In genomic region chr13:34750078-34750703, GRCh38 we compare ENCODE assay signal across 9 cellular contexts.
DNase-seq lines count a peak whose midpoint lies in the region; ATAC-seq, FAIRE-seq and TF ChIP-seq lines count a peak whose summit lies in the region.
"Had no signal": no experiment of that assay in that cellular context is flagged by ENCODE, and none has a peak within 500 bp of the region (broad histone marks: within the 10 kb centered on the region; RNA-seq: fewer than 3 reads in every experiment).

No MANE protein-coding gene starts in this region.

- TF ChIP-seq POLR2A in H1 (IDR thresholded peaks at IDR 0.05; ENCODE audit: control extremely low read depth in 1 of 2, low read depth in 2 of 2, low read length in 2 of 2): no peak

- TF ChIP-seq EP300 in H1 (IDR thresholded peaks at IDR 0.05; ENCODE audit: borderline replicate concordance in 1 of 2, low read depth in 2 of 2, low read length in 2 of 2): no peak

- no peak overlapping the region for H3K27ac ChIP-seq in H1 (ENCODE audit: low read depth, low read length)
- H3K27ac ChIP-seq: upper lobe of left lung had no signal

- no peak overlapping the region for H3K4ac ChIP-seq in H1 (replicated peaks; ENCODE audit: insufficient read length, low read depth, low read length)

- TF ChIP-seq RAD21 in H1 (IDR thresholded peaks at IDR 0.05 in 1 of 2, conservative IDR thresholded peaks at IDR 0.05 in 1 of 2; ENCODE audit: low read depth in 2 of 2, low read length in 2 of 2): no peak

- H3K23me2 ChIP-seq in H1 (ENCODE audit: low read depth, low read length): no peaks in the 10 kb centered on the region

- FAIRE-seq in H1 (lab: Jason Lieb, UNC): no peak

- H2BK120ac ChIP-seq in H1 (replicated peaks; ENCODE audit: low read depth, low read length): no peak overlapping the region

- no peak overlapping the region for H3K9ac ChIP-seq in H1 (replicated peaks in 1 of 4; ENCODE audit: extremely low read depth in 1 of 4, low read depth in 3 of 4, low read length in 3 of 4)

- H3K27me3 ChIP-seq in H1 (replicated peaks in 1 of 4; ENCODE audit: control insufficient read depth in 3 of 4, extremely low read depth in 1 of 4, insufficient read depth in 3 of 4, low read length in 3 of 4) (no peaks in the 10 kb centered on the region), neuron (ENCODE audit: insufficient read depth, low read length) (peaks cover 8% of the 10 kb centered on the region)
- H3K27me3 ChIP-seq: upper lobe of left lung had no signal

- H3K4me3 ChIP-seq in H1 (ENCODE audit: extremely low read depth in 1 of 4, insufficient read depth in 2 of 4, low read depth in 3 of 4, low read length in 4 of 4) (peak overlapping the region; percentile 16 to 57 (median 37); a peak in 6 of 8 replicates), neuron (ENCODE audit: low read length) (no peak overlapping the region)

- no peaks in the 10 kb centered on the region for H3K79me2 ChIP-seq in H1 (ENCODE audit: control insufficient read depth in 1 of 2, insufficient read depth in 2 of 2, low read length in 2 of 2)

- H3K4me1 ChIP-seq in H1 (replicated peaks in 1 of 4; ENCODE audit: control insufficient read depth in 3 of 4, insufficient read depth in 4 of 4, low read length in 3 of 4) (peaks cover 0 to 6% (median 0%) of the 10 kb centered on the region in 4 experiments; a peak in 3 of 7 replicates), neuron (ENCODE audit: insufficient read depth, low read length) (peaks cover 10% of the 10 kb centered on the region)

- H3K18ac ChIP-seq in H1 (ENCODE audit: extremely low read depth, low read length): no peak overlapping the region

- H3K4me2 ChIP-seq in H1 (ENCODE audit: insufficient read depth in 1 of 2, low read depth in 2 of 2, low read length in 2 of 2): peak overlapping the region; percentile 67 to 74

- H3K36me3 ChIP-seq in H1 (ENCODE audit: control insufficient read depth in 2 of 4, insufficient read depth in 4 of 4, low read length in 3 of 4) (no peaks in the 10 kb centered on the region), neuron (ENCODE audit: insufficient read depth, low read length) (no peaks in the 10 kb centered on the region)
- H3K36me3 ChIP-seq: upper lobe of left lung had no signal

- no peak overlapping the region for H4K5ac ChIP-seq in H1 (ENCODE audit: insufficient read length, low read depth, low read length)

- CTCF ChIA-PET in H1 (lab: Charles Lee; ENCODE audit: partially characterized antibody): interaction anchor here (0.7 kb wide), 1 partner anchor 220 kb away, joined by 4 read pairs; no protein-coding TSS in a partner anchor

- H3K9me3 ChIP-seq in H1 (ENCODE audit: insufficient read depth in 2 of 2, low read depth in 1 of 2, low read length in 1 of 2) (no peaks in the 10 kb centered on the region), neuron (ENCODE audit: low read length) (no peaks in the 10 kb centered on the region)
- H3K9me3 ChIP-seq: upper lobe of left lung had no signal

- no peaks in the 10 kb centered on the region for H4K20me1 ChIP-seq in H1 (replicated peaks in 1 of 2; ENCODE audit: control insufficient read depth in 1 of 2, insufficient read depth in 2 of 2, low read length in 2 of 2)

- H2BK5ac ChIP-seq in H1 (ENCODE audit: low read depth, low read length): no peak overlapping the region

- 20% methylated on average over 16 of the region's 17 CpGs; no CpG with 5 or more reads in 1 of the 2 experiments for WGBS in H1 (ENCODE audit: extremely low coverage in 1 of 2, insufficient coverage in 1 of 2, insufficient read length in 1 of 2, insufficient replicate concordance in 2 of 2, low coverage in 1 of 2, low lambda C conversion rate in 2 of 2, missing lambda C conversion rate in 1 of 2), 2 experiments

- no peak overlapping the region for H2BK20ac ChIP-seq in H1 (ENCODE audit: low read length)

- no peak overlapping the region for H2AK5ac ChIP-seq in H1 (ENCODE audit: low read depth, low read length)

- H3K79me1 ChIP-seq in H1 (ENCODE audit: low read depth, low read length): no peaks in the 10 kb centered on the region

- no peak overlapping the region for H3K14ac ChIP-seq in H1 (ENCODE audit: insufficient read length)

- H2BK15ac ChIP-seq in H1 (ENCODE audit: low read length): no peak overlapping the region

- H2BK12ac ChIP-seq in H1 (ENCODE audit: low read depth, low read length): no peak overlapping the region

- H2AFZ ChIP-seq in H1 (ENCODE audit: low read length) (peak overlapping the region; percentile 87), neuron (ENCODE audit: low read depth, low read length) (peak overlapping the region; percentile 40)

- H3K56ac ChIP-seq in H1 (replicated peaks; ENCODE audit: insufficient read length, low read depth, low read length): no peak overlapping the region

- no peak overlapping the region for H3K23ac ChIP-seq in H1 (ENCODE audit: insufficient read length)

- no peak overlapping the region for H4K8ac ChIP-seq in H1 (ENCODE audit: extremely low read depth, insufficient read depth, low read length)

- TF ChIP-seq CTCF in H1 (IDR thresholded peaks at IDR 0.05; ENCODE audit: control extremely low read depth in 1 of 3, insufficient read depth in 1 of 3, low read depth in 1 of 3, low read length in 3 of 3): no peak

- peak; percentile 46 for ATAC-seq in GM21515 (IDR thresholded peaks at IDR 0.05; ENCODE audit: unreplicated experiment)
- no peak for ATAC-seq in activated CD4-positive, CD25-positive, alpha-beta regulatory T cell treated with anti-CD3 and anti-CD28 coated beads, Interleukin-2, amount 50 U/mL, for 24 hours
- ATAC-seq in GM19328 (IDR thresholded peaks at IDR 0.05; ENCODE audit: unreplicated experiment): no peak

- DNase-seq in NCI-H1105 treated with DMSO at 0.1 percent for 48 hours (lab: John Stamatoyannopoulos, UW) (peak; percentile 51), H1 (ENCODE audit: low read depth in 1 of 2, low spot score in 2 of 2) (peak in 1 of 2 experiments; percentile 66), GM19240 (ENCODE audit: insufficient read length, low spot score) (no peak)
- DNase-seq in effector CD8-positive, alpha-beta T cell (lab: John Stamatoyannopoulos, UW): no peak
- DNase-seq: upper lobe of left lung had no signal

- H4K91ac ChIP-seq in H1 (replicated peaks; ENCODE audit: insufficient read length, low read length): no peak overlapping the region

- POLR2A ChIA-PET in H1 (lab: Charles Lee; ENCODE audit: partially characterized antibody): interaction anchor here (0.6 kb wide), 1 partner anchor 802 kb away, joined by 3 read pairs; no protein-coding TSS in a partner anchor

TF ChIP-seq in H1, 55 proteins besides CTCF, POLR2A, EP300 and RAD21:
- TF ChIP-seq TCF12 (IDR thresholded peaks at IDR 0.05; ENCODE audit: low read depth, low read length) (peak; percentile 51; the same call in 1 of the 2 replicates), SIN3A (conservative IDR thresholded peaks at IDR 0.05 in 1 of 2, IDR thresholded peaks at IDR 0.05 in 1 of 2; ENCODE audit: low read depth in 1 of 2, low read length in 2 of 2) (peak in 1 of 2 experiments; percentile 59; a peak in 1 of 4 replicates), CREB1 (IDR thresholded peaks at IDR 0.05) (no peak)
